14 cellular contexts compared by ENCODE assay signal in genomic region chr2:36492216-36492945, GRCh38.
A peak's percentile ranks its signal among the peaks of the same experiment; 100 is the strongest.
DNase-seq lines count a peak whose midpoint lies in the region; ATAC-seq and TF ChIP-seq lines count a peak whose summit lies in the region.
"Had no signal": no experiment of that assay in that cellular context is flagged by ENCODE, and none has a peak within 500 bp of the region (broad histone marks: within the 10 kb centered on the region; RNA-seq: fewer than 3 reads in every experiment).

No MANE protein-coding gene starts in this region.

- no peak for ATAC-seq in HG03097 (IDR thresholded peaks at IDR 0.05; ENCODE audit: low FRiP score, unreplicated experiment)
- ATAC-seq: mucosa of descending colon, T-helper 17 cell had no signal

- no TSS peak for BruUV-seq in MCF 10A (replicated peaks; lab: Mats Ljungman, UMichigan)
- no TSS peak for BruUV-seq in mammary epithelial cell (replicated peaks; lab: Mats Ljungman, UMichigan)

- H3K9me3 Mint-ChIP-seq in MCF 10A (ENCODE audit: unreplicated experiment): no peaks in the 10 kb centered on the region
- no peaks in the 10 kb centered on the region for H3K9me3 Mint-ChIP-seq in mesothelial cell of epicardium
- H3K9me3 Mint-ChIP-seq in type B pancreatic cell: no peaks in the 10 kb centered on the region
- H3K9me3 Mint-ChIP-seq: activated CD4-positive, alpha-beta T cell treated with anti-CD3 and anti-CD28 coated beads, Interleukin-2, amount 10 ng/mL, durations not matched to agents 7 days and 5 days; CD8-positive, alpha-beta memory T cell had no signal

- no peaks in the 10 kb centered on the region for H4K20me1 ChIP-seq in mammary epithelial cell (ENCODE audit: insufficient read depth, low read length)

- DNase-seq in MCF 10A (ENCODE audit: unreplicated experiment): no peak
- DNase-seq in mammary epithelial cell: no peak
- DNase-seq in cerebellar cortex (ENCODE audit: low spot score): peak; percentile 35
- DNase-seq in mesothelial cell of epicardium (ENCODE audit: low spot score in 2 of 2, unreplicated experiment in 2 of 2): no peak
- DNase-seq in type B pancreatic cell (ENCODE audit: extremely low spot score, unreplicated experiment): no peak
- no peak for DNase-seq in GM10266 (ENCODE audit: extremely low spot score)
- DNase-seq in activated CD4-positive, CD25-positive, alpha-beta regulatory T cell (lab: John Stamatoyannopoulos, UW): no peak
- DNase-seq: activated CD4-positive, alpha-beta T cell treated with anti-CD3 and anti-CD28 coated beads, Interleukin-2, amount 10 ng/mL, durations not matched to agents 7 days and 5 days; CD8-positive, alpha-beta memory T cell; mucosa of descending colon; T-helper 17 cell had no signal

- intact Hi-C loops in MCF 10A (cut with micrococcal nuclease): no loop called here
- intact Hi-C loops in mammary epithelial cell (cut with micrococcal nuclease): no loop called here

- dilution Hi-C loops in mammary epithelial cell (cut with HindIII; ENCODE audit: low sequenced_read_pairs): no loop called here

- H3K36me3 Mint-ChIP-seq in MCF 10A (ENCODE audit: insufficient read depth, unreplicated experiment) (peaks cover 68% of the 10 kb centered on the region), mesothelial cell of epicardium (peaks cover 2% of the 10 kb centered on the region), type B pancreatic cell (peaks cover 19% of the 10 kb centered on the region)

- no peak overlapping the region for H3K27ac ChIP-seq in mammary epithelial cell (ENCODE audit: insufficient read depth, low read depth, low read length)
- H3K27ac ChIP-seq: 22Rv1, epithelial cell of prostate had no signal

- H3K4me3 ChIP-seq in mammary epithelial cell (replicated peaks in 1 of 3; ENCODE audit: insufficient read depth in 1 of 3, low read depth in 2 of 3, low read length in 3 of 3): no peak overlapping the region
- H3K4me3 ChIP-seq: mucosa of descending colon had no signal

- TF ChIP-seq CTCF in MCF 10A (IDR thresholded peaks at IDR 0.05; ENCODE audit: unreplicated experiment) (no peak), mammary epithelial cell (conservative IDR thresholded peaks at IDR 0.05 in 1 of 2, IDR thresholded peaks at IDR 0.05 in 1 of 2; ENCODE audit: extremely low read depth in 1 of 2, insufficient read depth in 1 of 2, low read depth in 1 of 2, low read length in 2 of 2) (no peak), mesothelial cell of epicardium (IDR thresholded peaks at IDR 0.05; ENCODE audit: unreplicated experiment) (no peak), type B pancreatic cell (conservative IDR thresholded peaks at IDR 0.05) (no peak), GM10266 (IDR thresholded peaks at IDR 0.05; ENCODE audit: control insufficient read depth, insufficient read depth, low read depth, missing control alignments) (no peak)

- 93% methylated on average over 6 of the region's 6 CpGs for WGBS in mammary epithelial cell (ENCODE audit: low coverage, missing lambda C conversion rate)

- H3K4me2 ChIP-seq in mammary epithelial cell (ENCODE audit: insufficient read depth, low read depth, low read length): no peak overlapping the region

- CTCF ChIA-PET in MCF 10A (lab: Yijun Ruan, JAX) (interaction anchor here (1.2 to 2.0 kb wide), 2 partner anchors 15 to 172 kb away, joined by 3 to 10 read pairs; no protein-coding TSS in a partner anchor), mammary epithelial cell (lab: Charles Lee; ENCODE audit: low non-redundant PET) (no interaction called here)

- H3K9ac ChIP-seq in mammary epithelial cell (ENCODE audit: insufficient read depth, low read length): no peak overlapping the region

- no peaks in the 10 kb centered on the region for H3K9me3 ChIP-seq in mammary epithelial cell (replicated peaks; ENCODE audit: insufficient read depth, low read length)
- H3K9me3 ChIP-seq: mucosa of descending colon had no signal

- H3K27me3 Mint-ChIP-seq in MCF 10A (ENCODE audit: insufficient read depth, unreplicated experiment) (no peaks in the 10 kb centered on the region), mesothelial cell of epicardium (ENCODE audit: low read depth) (no peaks in the 10 kb centered on the region), type B pancreatic cell (no peaks in the 10 kb centered on the region)
- H3K27me3 Mint-ChIP-seq: activated CD4-positive, alpha-beta T cell treated with anti-CD3 and anti-CD28 coated beads, Interleukin-2, amount 10 ng/mL, durations not matched to agents 7 days and 5 days; CD8-positive, alpha-beta memory T cell had no signal

- H3K27ac Mint-ChIP-seq in MCF 10A (ENCODE audit: low read depth, unreplicated experiment): peak overlapping the region; percentile 58
- H3K27ac Mint-ChIP-seq in mesothelial cell of epicardium: peak overlapping the region; percentile 92
- peak overlapping the region; percentile 47 for H3K27ac Mint-ChIP-seq in type B pancreatic cell
- H3K27ac Mint-ChIP-seq: activated CD4-positive, alpha-beta T cell treated with anti-CD3 and anti-CD28 coated beads, Interleukin-2, amount 10 ng/mL, durations not matched to agents 7 days and 5 days; T-helper 17 cell had no signal

- in situ Hi-C loops in mammary epithelial cell (cut with MboI; ENCODE audit: low sequenced_read_pairs in 2 of 2): no loop called here

- H3K4me1 ChIP-seq in mammary epithelial cell (ENCODE audit: insufficient read depth, low read length): peaks cover 20% of the 10 kb centered on the region

- H3K79me2 ChIP-seq in mammary epithelial cell (ENCODE audit: insufficient read depth, low read length): peaks cover 50% of the 10 kb centered on the region

- no peak overlapping the region for H2AFZ ChIP-seq in mammary epithelial cell (ENCODE audit: low read depth, low read length)

- H3K27me3 ChIP-seq in mammary epithelial cell (ENCODE audit: insufficient read depth, low read length): no peaks in the 10 kb centered on the region

- no peak overlapping the region for H3K4me3 Mint-ChIP-seq in MCF 10A (ENCODE audit: unreplicated experiment)
- H3K4me3 Mint-ChIP-seq in mesothelial cell of epicardium: no peak overlapping the region
- H3K4me3 Mint-ChIP-seq in type B pancreatic cell: no peak overlapping the region
- H3K4me3 Mint-ChIP-seq: activated CD4-positive, alpha-beta T cell treated with anti-CD3 and anti-CD28 coated beads, Interleukin-2, amount 10 ng/mL, durations not matched to agents 7 days and 5 days; CD8-positive, alpha-beta memory T cell; T-helper 17 cell had no signal

- H3K36me3 ChIP-seq in mammary epithelial cell (ENCODE audit: insufficient read depth, low read length): peaks cover 10% of the 10 kb centered on the region

- H3K4me1 Mint-ChIP-seq in MCF 10A (ENCODE audit: insufficient read depth, unreplicated experiment): peaks cover 23% of the 10 kb centered on the region
- H3K4me1 Mint-ChIP-seq in mesothelial cell of epicardium: peaks cover 46% of the 10 kb centered on the region
- peaks cover 16% of the 10 kb centered on the region for H3K4me1 Mint-ChIP-seq in type B pancreatic cell (ENCODE audit: unreplicated experiment)
- H3K4me1 Mint-ChIP-seq: activated CD4-positive, alpha-beta T cell treated with anti-CD3 and anti-CD28 coated beads, Interleukin-2, amount 10 ng/mL, durations not matched to agents 7 days and 5 days; CD8-positive, alpha-beta memory T cell; T-helper 17 cell had no signal

- POLR2A ChIA-PET in MCF 10A (lab: Yijun Ruan, JAX): no interaction called here
